Comparison of ENCODE assay signal across 1 cellular context in genomic region chr18:38611036-38611964, GRCh38.
TF ChIP-seq lines count a peak whose summit lies in the region.

No MANE protein-coding gene starts in this region.

TF ChIP-seq in GM12878, 131 proteins besides CTCF, POLR2A, EP300 and RAD21 (continued from another document):
- TF ChIP-seq E2F8 (IDR thresholded peaks at IDR 0.05; ENCODE audit: low read depth, partially characterized antibody): no peak
- 0 out of 2 replicates have a peak, but pooled peaks have one; percentile 22 for TF ChIP-seq POLR2AphosphoS5 (IDR thresholded peaks at IDR 0.05; ENCODE audit: low read length)
- TF ChIP-seq RELA (IDR thresholded peaks at IDR 0.05; ENCODE audit: borderline replicate concordance, partially characterized antibody): peak; percentile 5
- TF ChIP-seq ZBED1 (IDR thresholded peaks at IDR 0.05; ENCODE audit: borderline replicate concordance): peak; percentile 92
- TF ChIP-seq CUX1 (IDR thresholded peaks at IDR 0.05; ENCODE audit: insufficient replicate concordance, low read depth, low read length): no peak
- peak; percentile 51; the same call in 1 of the 2 replicates for TF ChIP-seq DPF2 (IDR thresholded peaks at IDR 0.05)
- TF ChIP-seq RUNX3 (IDR thresholded peaks at IDR 0.05; ENCODE audit: low read length): peak; percentile 97
- TF ChIP-seq ATF3 (IDR thresholded peaks at IDR 0.05; ENCODE audit: borderline replicate concordance, extremely low read depth, low read depth, low read length): no peak
- no peak for TF ChIP-seq USF2 (IDR thresholded peaks at IDR 0.05; ENCODE audit: borderline replicate concordance, low read depth, low read length)
- peak; percentile 99 for TF ChIP-seq BCL3 (IDR thresholded peaks at IDR 0.05; ENCODE audit: borderline replicate concordance, insufficient read depth, low read depth, low read length, poor library complexity, severe bottlenecking)
- no peak for TF ChIP-seq ZNF592 (IDR thresholded peaks at IDR 0.05)
- TF ChIP-seq PKNOX1 (IDR thresholded peaks at IDR 0.05): no peak
- TF ChIP-seq EZH2 (IDR thresholded peaks at IDR 0.05; ENCODE audit: borderline replicate concordance, control insufficient read depth, low read depth, low read length): 0 out of 2 replicates have a peak, but pooled peaks have one; percentile 31
- peak; percentile 42 for TF ChIP-seq NR2F1 (conservative IDR thresholded peaks at IDR 0.05)
- 0 out of 4 replicates have a peak, but pooled peaks of 1 of the 2 experiments have one; percentile 29 for TF ChIP-seq SRF (IDR thresholded peaks at IDR 0.05; ENCODE audit: low read depth in 2 of 2, low read length in 2 of 2)
- TF ChIP-seq PAX5 (IDR thresholded peaks at IDR 0.05; ENCODE audit: borderline replicate concordance, low read depth, low read length): peak; percentile 89
- TF ChIP-seq IRF4 (IDR thresholded peaks at IDR 0.05; ENCODE audit: low read depth, low read length): peak; percentile 71
